ENCODE assay signal across 27 cellular contexts in the genomic region with DNA sequence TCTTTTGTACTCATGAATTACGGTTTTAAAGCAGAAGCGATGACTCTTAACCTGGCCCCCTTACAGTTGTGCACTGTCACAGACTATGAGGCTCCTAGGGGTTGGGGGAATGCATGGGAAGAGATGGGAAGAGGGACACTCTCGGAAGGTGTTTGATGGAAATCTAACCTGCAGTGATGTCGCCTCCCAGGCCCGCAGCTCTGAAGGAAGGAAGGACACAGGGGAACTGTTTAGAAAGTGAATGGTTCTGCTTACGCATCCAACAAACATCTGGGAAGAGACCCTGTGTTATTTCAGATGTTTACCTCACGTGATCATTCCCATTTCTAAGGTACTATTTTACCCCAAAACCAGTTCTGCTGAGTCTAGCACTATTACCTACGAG. TPM values are rescaled to one million over a fixed set of nuclear protein-coding genes. Genes with fewer than 3 reads are reported as not detected.
DNase-seq lines count a peak whose midpoint lies in the region; ATAC-seq, FAIRE-seq and TF ChIP-seq lines count a peak whose summit lies in the region.
"Had no signal": no experiment of that assay in that cellular context is flagged by ENCODE, and none has a peak within 500 bp of the region (broad histone marks: within the 10 kb centered on the region; RNA-seq: fewer than 3 reads in every experiment).

No MANE protein-coding gene starts in this region.

- peaks cover 7% of the 10 kb centered on the region for H3K36me3 Mint-ChIP-seq in activated CD4-positive, alpha-beta T cell treated with anti-CD3 and anti-CD28 coated beads, Interleukin-2, amount 10 ng/mL, durations not matched to agents 7 days and 5 days (ENCODE audit: low read depth)
- H3K36me3 Mint-ChIP-seq in activated CD4-positive, alpha-beta T cell treated with anti-CD3 and anti-CD28 coated beads for 36 hours (ENCODE audit: low read depth), result peaks cover 5% of the 10 kb centered on the region

- no peaks in the 10 kb centered on the region for H3K9me3 Mint-ChIP-seq in activated CD4-positive, alpha-beta T cell treated with anti-CD3 and anti-CD28 coated beads, Interleukin-2, amount 10 ng/mL, durations not matched to agents 7 days and 5 days
- no peaks in the 10 kb centered on the region for H3K9me3 Mint-ChIP-seq in activated CD4-positive, alpha-beta T cell treated with anti-CD3 and anti-CD28 coated beads for 36 hours (ENCODE audit: low read depth)
- H3K9me3 Mint-ChIP-seq: CD14-positive monocyte had no signal

- dilution Hi-C loops in endothelial cell of umbilical vein (cut with MboI; ENCODE audit: extremely low pct_ligation_motif_present, low sequenced_read_pairs), result no loop called here

- WGBS in HUES64, result 75% methylated on average over 8 of the region's 8 CpGs

- no peak for DNase-seq in activated CD4-positive, alpha-beta T cell treated with anti-CD3 and anti-CD28 coated beads, Interleukin-2, amount 10 ng/mL, durations not matched to agents 7 days and 5 days
- DNase-seq in activated CD4-positive, alpha-beta T cell treated with anti-CD3 and anti-CD28 coated beads for 36 hours, result no peak
- DNase-seq in endothelial cell of umbilical vein (ENCODE audit: low read depth, low spot score) (no peak), osteoblast (ENCODE audit: insufficient read length, low spot score, missing footprints) (peak; percentile 57), NCI-H510A (lab: John Stamatoyannopoulos, UW) (no peak), WERI-Rb-1 (no peak)
- DNase-seq: 8988T; AML-193; DMS79; KG1; NCI-H1092 treated with DMSO at 0.1 percent for 48 hours; NCI-H1436 treated with DMSO at 0.1 percent for 48 hours; NCI-H2029; NCI-H2227 treated with DMSO at 0.1 percent for 48 hours; NCI-H510A treated with DMSO at 0.1 percent for 48 hours; NCI-H748 treated with DMSO at 0.1 percent for 48 hours; NK-92 treated with Interleukin-12 subunit alpha and Interleukin-12 subunit beta, amount 100 ng/mL, for 24 hours; SIG-M5; SK-N-SH had no signal

- H3K27ac ChIP-seq in HUES64 (ENCODE audit: low read depth, low read length) (peak overlapping the region; percentile 52; the same call in 1 of the 2 replicates), endothelial cell of umbilical vein (ENCODE audit: insufficient read depth, low read depth, low read length) (no peak overlapping the region), osteoblast (ENCODE audit: low read depth, low read length) (no peak overlapping the region), WERI-Rb-1 (no peak overlapping the region)
- H3K27ac ChIP-seq: HL-60 had no signal

- H3K79me2 ChIP-seq in endothelial cell of umbilical vein (ENCODE audit: control insufficient read depth, insufficient read depth, low read length), result no peaks in the 10 kb centered on the region
- no peaks in the 10 kb centered on the region for H3K79me2 ChIP-seq in osteoblast (ENCODE audit: insufficient read depth, low read length)

- H3K4me1 Mint-ChIP-seq in activated CD4-positive, alpha-beta T cell treated with anti-CD3 and anti-CD28 coated beads, Interleukin-2, amount 10 ng/mL, durations not matched to agents 7 days and 5 days, result peaks cover 7% of the 10 kb centered on the region
- H3K4me1 Mint-ChIP-seq in activated CD4-positive, alpha-beta T cell treated with anti-CD3 and anti-CD28 coated beads for 36 hours, result peaks cover 7% of the 10 kb centered on the region

- H3K9me3 ChIP-seq in HUES64 (ENCODE audit: insufficient read depth, low read depth, low read length), result no peaks in the 10 kb centered on the region
- H3K9me3 ChIP-seq in endothelial cell of umbilical vein (replicated peaks; ENCODE audit: control insufficient read depth, insufficient read depth, low read length), result no peaks in the 10 kb centered on the region
- H3K9me3 ChIP-seq in osteoblast (ENCODE audit: low read depth, low read length), result no peaks in the 10 kb centered on the region
- no peaks in the 10 kb centered on the region for H3K9me3 ChIP-seq in WERI-Rb-1 (ENCODE audit: severe bottlenecking)
- H3K9me3 ChIP-seq: HAP-1, SK-N-SH had no signal

- no TSS peak for BruUV-seq in endothelial cell of umbilical vein (replicated peaks; lab: Mats Ljungman, UMichigan)

- no peaks in the 10 kb centered on the region for H3K27me3 Mint-ChIP-seq in activated CD4-positive, alpha-beta T cell treated with anti-CD3 and anti-CD28 coated beads, Interleukin-2, amount 10 ng/mL, durations not matched to agents 7 days and 5 days
- no peaks in the 10 kb centered on the region for H3K27me3 Mint-ChIP-seq in activated CD4-positive, alpha-beta T cell treated with anti-CD3 and anti-CD28 coated beads for 36 hours

- POLR2A ChIA-PET in activated CD4-positive, alpha-beta T cell treated with anti-CD3 and anti-CD28 coated beads, Interleukin-2, amount 10 ng/mL, durations not matched to agents 7 days and 5 days (lab: Charles Lee), result no interaction called here
- POLR2A ChIA-PET in activated CD4-positive, alpha-beta T cell treated with anti-CD3 and anti-CD28 coated beads for 36 hours (lab: Charles Lee), result no interaction called here
- POLR2A ChIA-PET in endothelial cell of umbilical vein (lab: Charles Lee), result no interaction called here

- H3K27ac Mint-ChIP-seq in activated CD4-positive, alpha-beta T cell treated with anti-CD3 and anti-CD28 coated beads, Interleukin-2, amount 10 ng/mL, durations not matched to agents 7 days and 5 days, result peak overlapping the region; percentile 50
- no peak overlapping the region for H3K27ac Mint-ChIP-seq in activated CD4-positive, alpha-beta T cell treated with anti-CD3 and anti-CD28 coated beads for 36 hours

- peaks cover 15% of the 10 kb centered on the region for H3K4me1 ChIP-seq in HUES64 (ENCODE audit: insufficient read depth, low read length)
- H3K4me1 ChIP-seq in endothelial cell of umbilical vein (ENCODE audit: control insufficient read depth, extremely low read depth, insufficient read depth, low read length), result no peaks in the 10 kb centered on the region
- H3K4me1 ChIP-seq in osteoblast (ENCODE audit: insufficient read depth, low read length), result no peaks in the 10 kb centered on the region

- CTCF ChIA-PET in activated CD4-positive, alpha-beta T cell treated with anti-CD3 and anti-CD28 coated beads, Interleukin-2, amount 10 ng/mL, durations not matched to agents 7 days and 5 days (lab: Charles Lee), result no interaction called here
- CTCF ChIA-PET in activated CD4-positive, alpha-beta T cell treated with anti-CD3 and anti-CD28 coated beads for 36 hours (lab: Charles Lee), result no interaction called here
- CTCF ChIA-PET in endothelial cell of umbilical vein (lab: Charles Lee), result interaction anchor here (0.6 kb wide), 1 partner anchor 12 kb away, joined by 3 read pairs; no protein-coding TSS in a partner anchor

- no peak overlapping the region for H2AFZ ChIP-seq in endothelial cell of umbilical vein (ENCODE audit: low read depth, low read length)
- no peak overlapping the region for H2AFZ ChIP-seq in osteoblast (ENCODE audit: low read length)

- intact Hi-C loops in activated CD4-positive, alpha-beta T cell treated with anti-CD3 and anti-CD28 coated beads for 36 hours (cut with DNase I, micrococcal nuclease), result no loop called here
- intact Hi-C loops in endothelial cell of umbilical vein (cut with micrococcal nuclease), result no loop called here

- H3K4me3 ChIP-seq in HUES64 (ENCODE audit: low read length) (no peak overlapping the region), endothelial cell of umbilical vein (replicated peaks in 1 of 3; ENCODE audit: insufficient read depth in 1 of 3, low read depth in 1 of 3, low read length in 3 of 3) (no peak overlapping the region), osteoblast (ENCODE audit: insufficient read depth, low read length) (no peak overlapping the region), WERI-Rb-1 (ENCODE audit: low read depth, low read length) (no peak overlapping the region)
- H3K4me3 ChIP-seq: HAP-1 had no signal

- H3K9me1 ChIP-seq in endothelial cell of umbilical vein (replicated peaks; ENCODE audit: control insufficient read depth, extremely low read depth, insufficient read depth, low read length), result no peaks in the 10 kb centered on the region

- peak; percentile 8 for FAIRE-seq in endothelial cell of umbilical vein (lab: Jason Lieb, UNC)
- FAIRE-seq: GM19239 had no signal

- TF ChIP-seq POLR2A in endothelial cell of umbilical vein (IDR thresholded peaks at IDR 0.05; ENCODE audit: low read depth, low read length), result no peak

- no peak for ATAC-seq in activated CD4-positive, alpha-beta T cell treated with anti-CD3 and anti-CD28 coated beads for 36 hours
- ATAC-seq in HG02759 (IDR thresholded peaks at IDR 0.05; ENCODE audit: unreplicated experiment), result no peak
- ATAC-seq: Panc1 had no signal

- H4K20me1 ChIP-seq in endothelial cell of umbilical vein (replicated peaks; ENCODE audit: control insufficient read depth, extremely low read depth, insufficient read depth, low read length), result no peaks in the 10 kb centered on the region
- H4K20me1 ChIP-seq in osteoblast (ENCODE audit: insufficient read depth, low read length), result no peaks in the 10 kb centered on the region

- peaks cover 25% of the 10 kb centered on the region for H3K36me3 ChIP-seq in HUES64 (ENCODE audit: insufficient read depth, low read length)
- peaks cover 0 to 12% of the 10 kb centered on the region in 2 experiments for H3K36me3 ChIP-seq in endothelial cell of umbilical vein (ENCODE audit: control insufficient read depth in 2 of 2, extremely low read depth in 1 of 2, insufficient read depth in 2 of 2, low read length in 2 of 2)
- H3K36me3 ChIP-seq in osteoblast (ENCODE audit: insufficient read depth, low read length), result peaks cover 34% of the 10 kb centered on the region
- peaks cover 12% of the 10 kb centered on the region; the same call in 1 of the 2 replicates for H3K36me3 ChIP-seq in WERI-Rb-1

- H3K9ac ChIP-seq in HUES64 (ENCODE audit: low read depth, low read length), result no peak overlapping the region
- H3K9ac ChIP-seq in endothelial cell of umbilical vein (replicated peaks; ENCODE audit: extremely low read depth, insufficient read depth, low read length), result no peak overlapping the region
- H3K9ac ChIP-seq: SK-N-SH had no signal

- TF ChIP-seq CTCF in endothelial cell of umbilical vein (IDR thresholded peaks at IDR 0.05; ENCODE audit: extremely low read depth in 1 of 2, insufficient read depth in 1 of 2, low read depth in 1 of 2, low read length in 2 of 2), result no peak
- TF ChIP-seq CTCF in osteoblast (IDR thresholded peaks at IDR 0.05; ENCODE audit: extremely low read depth, low read depth, low read length), result no peak
- TF ChIP-seq CTCF in WERI-Rb-1 (IDR thresholded peaks at IDR 0.05; ENCODE audit: low read depth, low read length), result no peak

- no peaks in the 10 kb centered on the region for H3K27me3 ChIP-seq in HUES64 (ENCODE audit: insufficient read depth, low read length)
- H3K27me3 ChIP-seq in endothelial cell of umbilical vein (ENCODE audit: control insufficient read depth in 2 of 2, insufficient read depth in 2 of 2, low read length in 2 of 2), result no peaks in the 10 kb centered on the region
- no peaks in the 10 kb centered on the region for H3K27me3 ChIP-seq in osteoblast (ENCODE audit: insufficient read depth, low read length)
- H3K27me3 ChIP-seq in WERI-Rb-1 (ENCODE audit: insufficient read depth, low read depth, severe bottlenecking), result no peaks in the 10 kb centered on the region

- H3K4me3 Mint-ChIP-seq in activated CD4-positive, alpha-beta T cell treated with anti-CD3 and anti-CD28 coated beads, Interleukin-2, amount 10 ng/mL, durations not matched to agents 7 days and 5 days, result no peak overlapping the region
- no peak overlapping the region for H3K4me3 Mint-ChIP-seq in activated CD4-positive, alpha-beta T cell treated with anti-CD3 and anti-CD28 coated beads for 36 hours
- H3K4me3 Mint-ChIP-seq: CD14-positive monocyte had no signal

- no peak overlapping the region for H3K4me2 ChIP-seq in endothelial cell of umbilical vein (ENCODE audit: insufficient read depth, low read length)
- H3K4me2 ChIP-seq in osteoblast (ENCODE audit: insufficient read depth, low read length), result no peak overlapping the region
- H3K4me2 ChIP-seq: SK-N-SH had no signal

RNA-seq across cellular contexts. Expression of a gene that starts 48.0 kb away (rescaled TPM):
- under 1 TPM; 0.27 to 0.45 TPM for total RNA-seq in activated CD4-positive, alpha-beta T cell treated with anti-CD3 and anti-CD28 coated beads, Interleukin-2, amount 10 ng/mL, durations not matched to agents 7 days and 5 days
- under 1 TPM in 1 of 2 experiments, not detected in 1; 0.14 TPM for total RNA-seq in activated CD4-positive, alpha-beta T cell treated with anti-CD3 and anti-CD28 coated beads for 36 hours
- polyA plus RNA-seq in HUES64 (2013, experiment 1 of 2), result 0.15 TPM
- not detected for polyA plus RNA-seq in HUES64 (2013, experiment 2 of 2)
- total RNA-seq in endothelial cell of umbilical vein (not detected in 2 replicates), osteoblast (under 0.01 and 0.59 TPM in 2 replicates)
- 0.06 TPM in 1 of 2 replicates, not detected in the other for polyA plus RNA-seq in endothelial cell of umbilical vein
- polyA plus RNA-seq in endothelial cell of umbilical vein (2011; cell fraction: cytosol; rRNA removed), result 0.08 TPM in 1 of 2 replicates, not detected in the other
- 0.39 and 0.43 TPM in 2 replicates for polyA plus RNA-seq in endothelial cell of umbilical vein (2011; cell fraction: nucleus; rRNA removed)
- not detected in 2 replicates for polyA plus RNA-seq in endothelial cell of umbilical vein (2012)
- polyA minus RNA-seq in endothelial cell of umbilical vein, result 0.76 TPM in 1 of 2 replicates, not detected in the other
- not detected for polyA minus RNA-seq in endothelial cell of umbilical vein (2011; cell fraction: cytosol; rRNA and poly(A)+ RNA removed)
- polyA minus RNA-seq in endothelial cell of umbilical vein (2011; cell fraction: nucleus; rRNA and poly(A)+ RNA removed), result 0.29 and 0.67 TPM in 2 replicates
- polyA plus RNA-seq: AG04450, CD14-positive monocyte, SK-N-SH had no signal

RNA-seq across cellular contexts. Expression of a gene that starts 54.2 kb away (rescaled TPM):
- 10 to 100 TPM; 18.7 to 25.9 TPM for total RNA-seq in activated CD4-positive, alpha-beta T cell treated with anti-CD3 and anti-CD28 coated beads, Interleukin-2, amount 10 ng/mL, durations not matched to agents 7 days and 5 days
- total RNA-seq in activated CD4-positive, alpha-beta T cell treated with anti-CD3 and anti-CD28 coated beads for 36 hours, result 10 to 100 TPM; 16.2 to 18.5 TPM
- 14.0 TPM for polyA plus RNA-seq in HUES64 (2013, experiment 1 of 2)
- 15.5 TPM for polyA plus RNA-seq in HUES64 (2013, experiment 2 of 2)
- 46.2 and 46.4 TPM in 2 replicates for total RNA-seq in endothelial cell of umbilical vein
- polyA plus RNA-seq in endothelial cell of umbilical vein, result 25.1 and 32.9 TPM in 2 replicates
- 21.2 and 23.1 TPM in 2 replicates for polyA plus RNA-seq in endothelial cell of umbilical vein (2011; cell fraction: cytosol; rRNA removed)
- polyA plus RNA-seq in endothelial cell of umbilical vein (2011; cell fraction: nucleus; rRNA removed), result 25.6 and 30.2 TPM in 2 replicates
- polyA plus RNA-seq in endothelial cell of umbilical vein (2012), result 27.1 and 30.3 TPM in 2 replicates
- 33.1 and 47.8 TPM in 2 replicates for polyA minus RNA-seq in endothelial cell of umbilical vein
- polyA minus RNA-seq in endothelial cell of umbilical vein (2011; cell fraction: cytosol; rRNA and poly(A)+ RNA removed), result 4.8 TPM
- polyA minus RNA-seq in endothelial cell of umbilical vein (2011; cell fraction: nucleus; rRNA and poly(A)+ RNA removed), result 19.1 and 21.4 TPM in 2 replicates
- 18.5 and 21.2 TPM in 2 replicates for total RNA-seq in osteoblast

RNA-seq across cellular contexts. Expression of a gene that starts 54.4 kb away (rescaled TPM):
- total RNA-seq in activated CD4-positive, alpha-beta T cell treated with anti-CD3 and anti-CD28 coated beads, Interleukin-2, amount 10 ng/mL, durations not matched to agents 7 days and 5 days, result 1 to 10 TPM; 7.3 to 8.3 TPM
- total RNA-seq in activated CD4-positive, alpha-beta T cell treated with anti-CD3 and anti-CD28 coated beads for 36 hours, result 10 to 100 TPM in 1 of 2 experiments, 1 to 10 TPM in 1; 8.9 to 11.9 TPM
- polyA plus RNA-seq in HUES64 (2013, experiment 1 of 2), result 3.7 TPM
- polyA plus RNA-seq in HUES64 (2013, experiment 2 of 2), result 4.2 TPM
- total RNA-seq in endothelial cell of umbilical vein (4.4 and 5.5 TPM in 2 replicates), osteoblast (3.6 and 4.1 TPM in 2 replicates)
- 2.0 and 2.3 TPM in 2 replicates for polyA plus RNA-seq in endothelial cell of umbilical vein
- 3.9 and 5.1 TPM in 2 replicates for polyA plus RNA-seq in endothelial cell of umbilical vein (2011; cell fraction: cytosol; rRNA removed)
- polyA plus RNA-seq in endothelial cell of umbilical vein (2011; cell fraction: nucleus; rRNA removed), result 1.5 and 1.7 TPM in 2 replicates
- polyA plus RNA-seq in endothelial cell of umbilical vein (2012), result 3.1 and 3.3 TPM in 2 replicates
- 2.0 and 2.4 TPM in 2 replicates for polyA minus RNA-seq in endothelial cell of umbilical vein
- polyA minus RNA-seq in endothelial cell of umbilical vein (2011; cell fraction: cytosol; rRNA and poly(A)+ RNA removed), result 9.0 TPM
- 0.77 and 1.2 TPM in 2 replicates for polyA minus RNA-seq in endothelial cell of umbilical vein (2011; cell fraction: nucleus; rRNA and poly(A)+ RNA removed)
